16 cellular contexts compared by ENCODE assay signal in genomic region chr10:13893926-13894325, GRCh38.
DNase-seq lines count a peak whose midpoint lies in the region; TF ChIP-seq lines count a peak whose summit lies in the region.
"Had no signal": no experiment of that assay in that cellular context is flagged by ENCODE, and none has a peak within 500 bp of the region (broad histone marks: within the 10 kb centered on the region; RNA-seq: fewer than 3 reads in every experiment).

No MANE protein-coding gene starts in this region.

- H3K4ac ChIP-seq in neuronal stem cell (ENCODE audit: low read length) = no peak overlapping the region

- H3K79me2 ChIP-seq in GM23248 (ENCODE audit: insufficient read depth) (peaks cover 38% of the 10 kb centered on the region), SK-N-SH (ENCODE audit: insufficient read depth) (peaks cover 43% of the 10 kb centered on the region)
- H3K79me2 ChIP-seq: hepatocyte had no signal

- peak overlapping the region; percentile 88 for H3K27ac ChIP-seq in GM23248
- H3K27ac ChIP-seq in SK-N-SH (ENCODE audit: low read depth in 2 of 2, low read length in 1 of 2) = peak overlapping the region; percentile 4 to 85; a peak in 3 of 4 replicates
- H3K27ac ChIP-seq in neuronal stem cell (replicated peaks; ENCODE audit: low read length) = no peak overlapping the region
- H3K27ac ChIP-seq in adrenal gland = no peak overlapping the region
- H3K27ac ChIP-seq: body of pancreas, hepatocyte had no signal

- no peaks in the 10 kb centered on the region for H3K36me3 ChIP-seq in GM23248 (ENCODE audit: low read depth)
- H3K36me3 ChIP-seq in SK-N-SH (replicated peaks in 1 of 2; ENCODE audit: control insufficient read depth in 1 of 2, insufficient read depth in 2 of 2, low read length in 1 of 2) = no peaks in the 10 kb centered on the region
- no peaks in the 10 kb centered on the region for H3K36me3 ChIP-seq in neuronal stem cell (replicated peaks in 1 of 2; ENCODE audit: control insufficient read depth in 2 of 2, insufficient read depth in 2 of 2, low read length in 2 of 2)
- H3K36me3 ChIP-seq in adrenal gland (replicated peaks in 1 of 2) = no peaks in the 10 kb centered on the region

- no peaks in the 10 kb centered on the region for H3K27me3 ChIP-seq in GM23248 (replicated peaks; ENCODE audit: insufficient read depth)
- no peaks in the 10 kb centered on the region for H3K27me3 ChIP-seq in SK-N-SH (ENCODE audit: insufficient read depth)
- H3K27me3 ChIP-seq in neuronal stem cell (ENCODE audit: control insufficient read depth in 3 of 3, insufficient read depth in 3 of 3, low read depth in 1 of 3, low read length in 3 of 3) = no peaks in the 10 kb centered on the region
- no peaks in the 10 kb centered on the region for H3K27me3 ChIP-seq in adrenal gland
- H3K27me3 ChIP-seq: body of pancreas had no signal

- no peak overlapping the region for H2BK120ac ChIP-seq in neuronal stem cell (ENCODE audit: low read depth, low read length)

- no peak overlapping the region for H3K14ac ChIP-seq in neuronal stem cell (ENCODE audit: low read length)

- no peak overlapping the region for H4K91ac ChIP-seq in neuronal stem cell (ENCODE audit: low read depth, low read length, poor library complexity)

- H3K79me1 ChIP-seq in neuronal stem cell (ENCODE audit: low read depth, low read length) = peaks cover 2% of the 10 kb centered on the region

- H3K9me2 ChIP-seq in GM23248 (ENCODE audit: insufficient read depth) = no peaks in the 10 kb centered on the region
- H3K9me2 ChIP-seq in SK-N-SH = no peaks in the 10 kb centered on the region

- H2BK15ac ChIP-seq in neuronal stem cell (ENCODE audit: low read length) = no peak overlapping the region

- no peak; the same call in 1 of the 2 replicates for TF ChIP-seq RAD21 in SK-N-SH (IDR thresholded peaks at IDR 0.05; ENCODE audit: low read length)

- H2BK5ac ChIP-seq in neuronal stem cell (ENCODE audit: low read length) = no peak overlapping the region

- H3K4me2 ChIP-seq in GM23248 (ENCODE audit: unreplicated experiment) (peak overlapping the region; percentile 49), SK-N-SH (peak overlapping the region; percentile 61), neuronal stem cell (ENCODE audit: insufficient read depth, low read length, poor library complexity, severe bottlenecking) (no peak overlapping the region)
- H3K4me2 ChIP-seq: hepatocyte had no signal

- DNase-seq in GM23248 = peak; percentile 81
- peak; percentile 66 for DNase-seq in SK-N-SH
- peak; percentile 52 for DNase-seq in fibroblast of the aortic adventitia (ENCODE audit: low read depth)
- no peak for DNase-seq in neuronal stem cell (ENCODE audit: low spot score)
- no peak for DNase-seq in adrenal gland
- no peak for DNase-seq in DMS53 (lab: John Stamatoyannopoulos, UW)
- no peak for DNase-seq in dedifferentiated amniotic fluid mesenchymal stem cell (ENCODE audit: extremely low spot score)
- DNase-seq in NCI-H446 treated with DMSO at 0.1 percent for 48 hours (lab: John Stamatoyannopoulos, UW) = no peak
- DNase-seq: activated naive CD4-positive, alpha-beta T cell treated with anti-CD3 and anti-CD28 coated beads, Interleukin-2, amount 50 U/mL, for 16 hours; activated T-cell treated with anti-CD3 and anti-CD28 coated beads for 4 hours; body of pancreas; GF-D8; KBM-7; NCI-H774; stimulated activated CD4-positive, alpha-beta T cell treated with anti-CD3 and anti-CD28 coated beads, Interleukin-2, amount 100 ng/mL, for 48 hours had no signal

- no peak overlapping the region for H3K23ac ChIP-seq in neuronal stem cell (ENCODE audit: low read depth, low read length, poor library complexity)

- H3K18ac ChIP-seq in neuronal stem cell (ENCODE audit: low read length) = peak overlapping the region; percentile 6

- H3K4me1 ChIP-seq in GM23248 (ENCODE audit: insufficient read depth) (peaks cover 37% of the 10 kb centered on the region), SK-N-SH (ENCODE audit: control insufficient read depth in 1 of 2, insufficient read depth in 2 of 2, low read depth in 1 of 2, low read length in 1 of 2) (peaks cover 19 to 24% of the 10 kb centered on the region in 2 experiments; a peak in 3 of 4 replicates), neuronal stem cell (ENCODE audit: control insufficient read depth in 2 of 2, insufficient read depth in 1 of 2, low read depth in 1 of 2, low read length in 2 of 2) (peaks cover 11 to 18% of the 10 kb centered on the region in 2 donors), adrenal gland (replicated peaks in 1 of 2) (no peaks in the 10 kb centered on the region)

- peaks cover 49% of the 10 kb centered on the region for H3F3A ChIP-seq in GM23248 (ENCODE audit: insufficient read depth)
- peaks cover 34% of the 10 kb centered on the region for H3F3A ChIP-seq in SK-N-SH (replicated peaks; ENCODE audit: insufficient read depth)

- in situ Hi-C loops in GM23248 (cut with MboI) = no loop called here

- H3K9me3 ChIP-seq in GM23248 (ENCODE audit: low read depth) = no peaks in the 10 kb centered on the region
- H3K9me3 ChIP-seq in SK-N-SH = no peaks in the 10 kb centered on the region
- H3K9me3 ChIP-seq in neuronal stem cell (replicated peaks in 1 of 2; ENCODE audit: control insufficient read depth in 2 of 2, insufficient read depth in 1 of 2, low read depth in 1 of 2, low read length in 2 of 2) = no peaks in the 10 kb centered on the region
- no peaks in the 10 kb centered on the region for H3K9me3 ChIP-seq in adrenal gland (replicated peaks in 1 of 3)
- H3K9me3 ChIP-seq: body of pancreas had no signal

- H4K20me1 ChIP-seq in GM23248 (ENCODE audit: insufficient read depth) = no peaks in the 10 kb centered on the region
- H4K20me1 ChIP-seq in SK-N-SH (ENCODE audit: insufficient read depth) = no peaks in the 10 kb centered on the region

- H4K8ac ChIP-seq in neuronal stem cell (ENCODE audit: low read depth, low read length) = no peak overlapping the region

- 67 to 72% methylated on average over 4 of the region's 4 CpGs for WGBS in GM23248 (ENCODE audit: low coverage in 1 of 2, low lambda C conversion rate in 2 of 2, missing lambda C conversion rate in 2 of 2), 2 experiments
- 43% methylated on average over 4 of the region's 4 CpGs for WGBS in SK-N-SH (ENCODE audit: low lambda C conversion rate)
- WGBS in neuronal stem cell (ENCODE audit: extremely low coverage in 2 of 2, insufficient read length in 2 of 2, insufficient replicate concordance in 1 of 2), 2 donors = no CpG with 5 or more reads among the region's 4 CpGs
- 72 to 96% (median 80%) methylated on average over 4 of the region's 4 CpGs for WGBS in adrenal gland, 4 donors

- CTCF ChIA-PET in SK-N-SH (lab: Yijun Ruan, JAX) = interaction anchor here (1.4 to 1.8 kb wide), 2 partner anchors 21 to 200 kb away, joined by 5 to 6 read pairs; no protein-coding TSS in a partner anchor

- TF ChIP-seq CTCF in SK-N-SH (IDR thresholded peaks at IDR 0.05) (no peak), fibroblast of the aortic adventitia (IDR thresholded peaks at IDR 0.05; ENCODE audit: insufficient read depth, low read length) (no peak), adrenal gland (IDR thresholded peaks at IDR 0.05) (no peak)

- peak overlapping the region; percentile 49; the same call in 1 of the 2 replicates for H2AFZ ChIP-seq in GM23248
- no peak overlapping the region for H2AFZ ChIP-seq in SK-N-SH (ENCODE audit: low read depth)
- no peak overlapping the region for H2AFZ ChIP-seq in neuronal stem cell (ENCODE audit: low read length)
- H2AFZ ChIP-seq: hepatocyte had no signal

- TF ChIP-seq EP300 in SK-N-SH (IDR thresholded peaks at IDR 0.05; ENCODE audit: borderline replicate concordance in 1 of 2, low read depth in 1 of 2, low read length in 1 of 2) = peak; percentile 40 to 44; a peak in 1 of 4 replicates

- no peak overlapping the region for H2BK12ac ChIP-seq in neuronal stem cell (ENCODE audit: low read length)

- peak overlapping the region; percentile 62 for H3K9ac ChIP-seq in GM23248
- peak overlapping the region; percentile 55; the same call in 1 of the 2 replicates for H3K9ac ChIP-seq in SK-N-SH
- no peak overlapping the region for H3K9ac ChIP-seq in neuronal stem cell (ENCODE audit: low read depth, low read length, poor library complexity)

- POLR2A ChIA-PET in SK-N-SH (lab: Yijun Ruan, JAX) = interaction anchor here (0.7 to 1.0 kb wide), 2 partner anchors 10 to 40 kb away, joined by 3 to 4 read pairs; no protein-coding TSS in a partner anchor

- intact Hi-C loops in adrenal gland (cut with DNase I) = no loop called here

- no peak overlapping the region for H3K4me3 ChIP-seq in GM23248
- H3K4me3 ChIP-seq in SK-N-SH (ENCODE audit: low read depth in 2 of 2, low read length in 1 of 2) = no peak overlapping the region
- no peak overlapping the region for H3K4me3 ChIP-seq in fibroblast of the aortic adventitia (ENCODE audit: low read depth, low read length)
- H3K4me3 ChIP-seq in neuronal stem cell (ENCODE audit: low read length in 2 of 2) = no peak overlapping the region
- no peak overlapping the region for H3K4me3 ChIP-seq in adrenal gland
- H3K4me3 ChIP-seq: body of pancreas, hepatocyte had no signal

- H2AK5ac ChIP-seq in neuronal stem cell (ENCODE audit: low read depth, low read length) = no peak overlapping the region

- no peak for TF ChIP-seq POLR2A in adrenal gland (IDR thresholded peaks at IDR 0.05)

TF ChIP-seq in SK-N-SH, 30 proteins besides CTCF, POLR2A, EP300 and RAD21 (continues in another document):
- TF ChIP-seq MAX (IDR thresholded peaks at IDR 0.05; ENCODE audit: low read depth) (0 out of 2 replicates have a peak, but pooled peaks have one; percentile 14), MXI1 (IDR thresholded peaks at IDR 0.05; ENCODE audit: low read depth, low read length) (no peak), PBX3 (IDR thresholded peaks at IDR 0.05) (peak; percentile 63), TCF12 (IDR thresholded peaks at IDR 0.05) (peak; percentile 78), GATA2 (CRISPR knock-in tag; IDR thresholded peaks at IDR 0.05) (peak; percentile 38; the same call in 1 of the 2 replicates), CHD2 (IDR thresholded peaks at IDR 0.05; ENCODE audit: low read length, partially characterized antibody) (peak; percentile 45), RCOR1 (IDR thresholded peaks at IDR 0.05; ENCODE audit: low read length) (0 out of 2 replicates have a peak, but pooled peaks have one; percentile 51), SIN3A (IDR thresholded peaks at IDR 0.05; ENCODE audit: borderline replicate concordance, low read depth, low read length) (no peak), MEF2A (IDR thresholded peaks at IDR 0.05; ENCODE audit: borderline replicate concordance, low read depth) (no peak)

Comparison
In these comparisons a context has a peak if more than half of its experiments do, and no peak if none do; other contexts are left out.
1. DNase-seq: peak in GM23248 (single experiment), SK-N-SH (single experiment) and fibroblast of the aortic adventitia (single experiment); none in neuronal stem cell (single experiment), adrenal gland (0 of 7), DMS53 (single experiment), dedifferentiated amniotic fluid mesenchymal stem cell (single experiment) and NCI-H446 treated with DMSO at 0.1 percent for 48 hours (single experiment).
2. H3K27ac ChIP-seq: peak in GM23248 (single experiment) and SK-N-SH (2 of 2); none in neuronal stem cell (single experiment) and adrenal gland (0 of 5).